In the genomic region with DNA sequence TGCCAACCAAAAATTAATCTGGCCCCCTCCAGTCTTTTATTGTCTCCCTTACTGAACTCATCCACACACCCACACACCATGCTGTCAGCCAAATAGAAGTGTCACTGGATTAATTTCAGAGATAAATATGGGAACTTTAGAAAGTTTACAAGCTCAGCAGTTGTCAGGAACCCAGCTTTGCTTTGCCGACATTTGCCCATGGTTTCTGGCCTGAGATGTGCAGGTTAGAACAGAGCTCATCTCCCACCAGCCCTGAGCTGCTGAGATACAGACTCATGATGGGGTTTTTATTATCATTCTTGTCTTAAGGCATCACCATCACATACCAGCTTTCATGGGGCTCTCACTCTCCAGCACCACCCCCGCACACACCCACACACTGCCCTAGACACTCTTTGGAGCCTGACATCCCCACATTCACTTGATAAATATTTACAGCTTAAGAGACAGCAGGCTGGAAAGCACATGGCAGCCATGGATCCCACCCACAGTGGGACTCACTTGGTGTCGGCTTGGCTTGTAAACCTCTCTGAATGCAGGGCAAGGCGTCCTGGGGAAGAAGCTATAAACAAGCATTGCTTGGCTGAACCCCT, we compare ENCODE assay signal across 19 cellular contexts. TPM values are rescaled to one million over a fixed set of nuclear protein-coding genes. Genes with fewer than 3 reads are reported as not detected.
DNase-seq lines count a peak whose midpoint lies in the region; ATAC-seq and TF ChIP-seq lines count a peak whose summit lies in the region.
"Had no signal": no experiment of that assay in that cellular context is flagged by ENCODE, and none has a peak within 500 bp of the region (broad histone marks: within the 10 kb centered on the region; RNA-seq: fewer than 3 reads in every experiment).

No MANE protein-coding gene starts in this region.

- H3K79me2 ChIP-seq in parathyroid adenoma = no peaks in the 10 kb centered on the region

- H3K9ac ChIP-seq in parathyroid adenoma = no peak overlapping the region
- H3K9ac ChIP-seq: BLaER1 treated with 17β-estradiol and CSF1 and Interleukin-3, amounts not matched to agents 10 nM and 100 nM had no signal

- DNase-seq in Ammon's horn (ENCODE audit: low spot score) = peak; percentile 50
- peak; percentile 16 for DNase-seq in LoVo (ENCODE audit: low spot score)
- peak; percentile 53 for DNase-seq in fibroblast of mammary gland (ENCODE audit: low read depth)
- DNase-seq in dedifferentiated amniotic fluid mesenchymal stem cell (ENCODE audit: extremely low spot score) = no peak
- no peak for DNase-seq in effector memory CD4-positive, alpha-beta T cell
- DNase-seq in posterior vena cava (ENCODE audit: low spot score) = no peak
- DNase-seq: activated CD4-positive, alpha-beta T cell treated with anti-CD3 and anti-CD28 coated beads, Interleukin-2, amount 50 U/mL, for 48 hours; activated naive CD8-positive, alpha-beta T cell treated with anti-CD3 and anti-CD28 coated beads, Interleukin-2, amount 10 ng/mL, durations not matched to agents 7 days and 5 days; activated T-cell treated with anti-CD3 and anti-CD28 coated beads, Interleukin-2, amount 50 U/mL, for 48 hours; left ventricle myocardium inferior; naive B cell; NCI-H2081 treated with DMSO at 0.1 percent for 48 hours; NCI-H748 treated with DMSO at 0.1 percent for 48 hours; PC-9; retina had no signal

- H3K9me3 ChIP-seq in parathyroid adenoma (ENCODE audit: control insufficient read depth, low read length) = no peaks in the 10 kb centered on the region
- no peaks in the 10 kb centered on the region for H3K9me3 ChIP-seq in effector memory CD4-positive, alpha-beta T cell (ENCODE audit: control insufficient read depth, low read length)

- no peaks in the 10 kb centered on the region for H3K36me3 ChIP-seq in parathyroid adenoma (ENCODE audit: control insufficient read depth, insufficient read depth, low read length)
- no peaks in the 10 kb centered on the region for H3K36me3 ChIP-seq in effector memory CD4-positive, alpha-beta T cell (ENCODE audit: control insufficient read depth, insufficient read depth, low read length)
- H3K36me3 ChIP-seq: BLaER1 treated with 17β-estradiol and CSF1 and Interleukin-3, amounts not matched to agents 10 nM and 100 nM; cardiac muscle cell; left ventricle myocardium inferior had no signal

- no peak overlapping the region for H3K4me2 ChIP-seq in parathyroid adenoma (ENCODE audit: low read length)
- H3K4me2 ChIP-seq: PC-9 had no signal

- no peaks in the 10 kb centered on the region for H3K27me3 ChIP-seq in parathyroid adenoma (ENCODE audit: control insufficient read depth, insufficient read depth, low read length)
- H3K27me3 ChIP-seq in effector memory CD4-positive, alpha-beta T cell (replicated peaks; ENCODE audit: control insufficient read depth, insufficient read depth, low read length, poor library complexity, severe bottlenecking) = no peaks in the 10 kb centered on the region
- H3K27me3 ChIP-seq: cardiac muscle cell had no signal

- H3K4me3 ChIP-seq in fibroblast of mammary gland (ENCODE audit: control insufficient read depth, low read depth, low read length) (no peak overlapping the region), parathyroid adenoma (ENCODE audit: low read depth, low read length) (no peak overlapping the region)
- no peak overlapping the region for H3K4me3 ChIP-seq in effector memory CD4-positive, alpha-beta T cell (ENCODE audit: insufficient read depth, low read depth, low read length, poor library complexity, severe bottlenecking)
- H3K4me3 ChIP-seq: BLaER1 treated with 17β-estradiol and CSF1 and Interleukin-3, amounts not matched to agents 10 nM and 100 nM; cardiac muscle cell; left ventricle myocardium inferior; PC-9 had no signal

- no peak overlapping the region for H3K27ac ChIP-seq in parathyroid adenoma
- H3K27ac ChIP-seq in effector memory CD4-positive, alpha-beta T cell (ENCODE audit: insufficient read depth, low read length, poor library complexity, severe bottlenecking) = no peak overlapping the region
- H3K27ac ChIP-seq: BLaER1 treated with 17β-estradiol and CSF1 and Interleukin-3, amounts not matched to agents 10 nM and 100 nM; cardiac muscle cell; left ventricle myocardium inferior; PC-9 had no signal

- TF ChIP-seq CTCF in fibroblast of mammary gland (conservative IDR thresholded peaks at IDR 0.05; ENCODE audit: control insufficient read depth, insufficient read depth, low read depth, low read length) = no peak
- TF ChIP-seq CTCF in parathyroid adenoma (IDR thresholded peaks at IDR 0.05) = no peak

- no peaks in the 10 kb centered on the region for H3K4me1 ChIP-seq in parathyroid adenoma
- peaks cover 6% of the 10 kb centered on the region for H3K4me1 ChIP-seq in effector memory CD4-positive, alpha-beta T cell (ENCODE audit: control insufficient read depth, insufficient read depth, low read length, poor library complexity, severe bottlenecking)
- H3K4me1 ChIP-seq: left ventricle myocardium inferior had no signal

- no peak for ATAC-seq in GM19351 (IDR thresholded peaks at IDR 0.05; ENCODE audit: unreplicated experiment)

- intact Hi-C loops in posterior vena cava (cut with DNase I) = loop anchor here in 1 of 2 donors (2.0 kb wide), 1 partner anchor 29 kb away; no protein-coding TSS in a partner anchor

- peak overlapping the region; percentile 3 for H2AFZ ChIP-seq in parathyroid adenoma
- H2AFZ ChIP-seq: PC-9 had no signal

RNA-seq across cellular contexts. Expression of a gene that starts 23.7 kb away (rescaled TPM):
- total RNA-seq in posterior vena cava = 10 to 100 TPM; 25.1 to 25.4 TPM

RNA-seq across cellular contexts. Expression of a gene that starts 33.8 kb away (rescaled TPM):
- 100 to 1,000 TPM; 348 to 366 TPM for total RNA-seq in posterior vena cava
- total RNA-seq: activated naive CD8-positive, alpha-beta T cell treated with anti-CD3 and anti-CD28 coated beads, Interleukin-2, amount 10 ng/mL, durations not matched to agents 7 days and 5 days had no signal

Comparison
In these comparisons a context has a peak if more than half of its experiments do, and no peak if none do; other contexts are left out.
1. DNase-seq: peak in Ammon's horn (single experiment), LoVo (single experiment) and fibroblast of mammary gland (single experiment); none in dedifferentiated amniotic fluid mesenchymal stem cell (single experiment), effector memory CD4-positive, alpha-beta T cell (0 of 3) and posterior vena cava (single experiment).